In genomic region chr4:150217804-150218203, GRCh38 we compare ENCODE assay signal across 16 cellular contexts.
A peak's percentile ranks its signal among the peaks of the same experiment; 100 is the strongest.
DNase-seq lines count a peak whose midpoint lies in the region; ATAC-seq and TF ChIP-seq lines count a peak whose summit lies in the region.
"Had no signal": no experiment of that assay in that cellular context is flagged by ENCODE, and none has a peak within 500 bp of the region (broad histone marks: within the 10 kb centered on the region; RNA-seq: fewer than 3 reads in every experiment).

No MANE protein-coding gene starts in this region.

- 58 to 60% methylated on average over 8 of the region's 8 CpGs for WGBS in body of pancreas, 2 donors
- WGBS in aorta, 2 donors, result 79 to 85% methylated on average over 8 of the region's 8 CpGs

- H3K27me3 ChIP-seq in body of pancreas (no peaks in the 10 kb centered on the region), osteoblast (ENCODE audit: insufficient read depth, low read length) (no peaks in the 10 kb centered on the region), aorta (ENCODE audit: control insufficient read depth in 1 of 2, insufficient read depth in 2 of 2, low read length in 1 of 2) (no peaks in the 10 kb centered on the region), MG63 (no peaks in the 10 kb centered on the region)
- H3K27me3 ChIP-seq: breast epithelium, heart right ventricle had no signal

- TF ChIP-seq CTCF in HFFc6 (IDR thresholded peaks at IDR 0.05) (no peak), body of pancreas (IDR thresholded peaks at IDR 0.05) (no peak), osteoblast (IDR thresholded peaks at IDR 0.05; ENCODE audit: extremely low read depth, low read depth, low read length) (no peak)

- DNase-seq in HFFc6 (no peak), NCI-H2029 (lab: John Stamatoyannopoulos, UW) (peak; percentile 54), body of pancreas (peak in 3 of 4 donors; percentile 22 to 54 (median 41)), osteoblast (ENCODE audit: insufficient read length, low spot score, missing footprints) (no peak), aorta (no peak), MG63 (no peak)
- DNase-seq in activated CD4-positive, alpha-beta T cell treated with anti-CD3 and anti-CD28 coated beads, Interleukin-2, amount 50 U/mL, for 1 hour, result no peak
- DNase-seq: activated CD4-positive, alpha-beta memory T cell treated with anti-CD3 and anti-CD28 coated beads, Interleukin-2, amount 10 ng/mL, durations not matched to agents 7 days and 5 days; activated T-cell treated with anti-CD3 and anti-CD28 coated beads, Interleukin-2, amount 50 U/mL, for 4 hours; NCI-H2081 treated with DMSO at 0.1 percent for 48 hours had no signal

- H3K4me3 Mint-ChIP-seq in HFFc6, result no peak overlapping the region
- H3K4me3 Mint-ChIP-seq: activated CD4-positive, alpha-beta memory T cell treated with anti-CD3 and anti-CD28 coated beads, Interleukin-2, amount 10 ng/mL, durations not matched to agents 7 days and 5 days; activated naive CD8-positive, alpha-beta T cell; activated T-cell treated with anti-CD3 and anti-CD28 coated beads, Interleukin-2, amount 50 U/mL, for 4 hours; natural killer cell treated with Interleukin-12 subunit alpha and Interleukin-12 subunit beta and Interleukin-15 and Interleukin-18, amount 100 ng/mL, for 72 hours had no signal

- H3K27ac Mint-ChIP-seq in HFFc6, result peak overlapping the region; percentile 79
- H3K27ac Mint-ChIP-seq: activated CD4-positive, alpha-beta memory T cell treated with anti-CD3 and anti-CD28 coated beads, Interleukin-2, amount 10 ng/mL, durations not matched to agents 7 days and 5 days; activated naive CD8-positive, alpha-beta T cell; natural killer cell treated with Interleukin-12 subunit alpha and Interleukin-12 subunit beta and Interleukin-15 and Interleukin-18, amount 100 ng/mL, for 72 hours had no signal

- H3K27me3 Mint-ChIP-seq in HFFc6 (ENCODE audit: insufficient read depth), result peaks cover 9% of the 10 kb centered on the region
- H3K27me3 Mint-ChIP-seq: natural killer cell treated with Interleukin-12 subunit alpha and Interleukin-12 subunit beta and Interleukin-15 and Interleukin-18, amount 100 ng/mL, for 72 hours had no signal

- H3K4me1 ChIP-seq in body of pancreas (peaks cover 14% of the 10 kb centered on the region), osteoblast (ENCODE audit: insufficient read depth, low read length) (peaks cover 19% of the 10 kb centered on the region), aorta (ENCODE audit: control insufficient read depth in 1 of 2, insufficient read depth in 2 of 2, low read length in 2 of 2) (peaks cover 0 to 4% of the 10 kb centered on the region in 2 donors)
- H3K4me1 ChIP-seq: breast epithelium had no signal

- no peaks in the 10 kb centered on the region for H4K20me1 ChIP-seq in osteoblast (ENCODE audit: insufficient read depth, low read length)

- no peak overlapping the region for H3K4me2 ChIP-seq in osteoblast (ENCODE audit: insufficient read depth, low read length)

- no peaks in the 10 kb centered on the region for H3K79me2 ChIP-seq in osteoblast (ENCODE audit: insufficient read depth, low read length)

- H2AFZ ChIP-seq in osteoblast (ENCODE audit: low read length), result no peak overlapping the region

- H3K9me3 ChIP-seq in body of pancreas (no peaks in the 10 kb centered on the region), osteoblast (ENCODE audit: low read depth, low read length) (no peaks in the 10 kb centered on the region), aorta (ENCODE audit: control insufficient read depth, low read length) (no peaks in the 10 kb centered on the region), MG63 (no peaks in the 10 kb centered on the region)
- H3K9me3 ChIP-seq: breast epithelium, heart right ventricle, thoracic aorta had no signal

- intact Hi-C loops in body of pancreas (cut with DNase I), result no loop called here
- intact Hi-C loops in aorta (cut with DNase I), result loop anchor here in 1 of 2 donors (10.0 kb wide), 1 partner anchor 223 kb away; no protein-coding TSS in a partner anchor

- ATAC-seq in body of pancreas (no peak), aorta (ENCODE audit: low FRiP score) (no peak)
- ATAC-seq: activated T-cell treated with anti-CD3 and anti-CD28 coated beads, Interleukin-2, amount 50 U/mL, for 4 hours; HCT116 had no signal

- peaks cover 82% of the 10 kb centered on the region for H3K4me1 Mint-ChIP-seq in HFFc6 (ENCODE audit: low read depth)
- H3K4me1 Mint-ChIP-seq: activated CD4-positive, alpha-beta memory T cell treated with anti-CD3 and anti-CD28 coated beads, Interleukin-2, amount 10 ng/mL, durations not matched to agents 7 days and 5 days had no signal

- peaks cover 65% of the 10 kb centered on the region for H3K36me3 Mint-ChIP-seq in HFFc6 (ENCODE audit: low read depth)
- H3K36me3 Mint-ChIP-seq: activated naive CD8-positive, alpha-beta T cell; natural killer cell treated with Interleukin-12 subunit alpha and Interleukin-12 subunit beta and Interleukin-15 and Interleukin-18, amount 100 ng/mL, for 72 hours had no signal

- no peak for TF ChIP-seq POLR2A in body of pancreas (IDR thresholded peaks at IDR 0.05)

- H3K36me3 ChIP-seq in body of pancreas (replicated peaks in 1 of 2; ENCODE audit: insufficient read depth in 1 of 2, low read depth in 2 of 2) (no peaks in the 10 kb centered on the region), osteoblast (ENCODE audit: insufficient read depth, low read length) (peaks cover 3% of the 10 kb centered on the region), aorta (ENCODE audit: control insufficient read depth in 1 of 2, insufficient read depth in 2 of 2, low read length in 1 of 2) (no peaks in the 10 kb centered on the region), MG63 (peaks cover 6% of the 10 kb centered on the region)
- H3K36me3 ChIP-seq: breast epithelium, thoracic aorta had no signal

- H3K4me3 ChIP-seq in body of pancreas, result no peak overlapping the region
- H3K4me3 ChIP-seq in osteoblast (ENCODE audit: insufficient read depth, low read length), result no peak overlapping the region
- H3K4me3 ChIP-seq in aorta (ENCODE audit: low read length in 2 of 2), result no peak overlapping the region
- no peak overlapping the region for H3K4me3 ChIP-seq in MG63
- H3K4me3 ChIP-seq: breast epithelium, heart right ventricle, thoracic aorta had no signal

- H3K9me3 Mint-ChIP-seq in HFFc6, result no peaks in the 10 kb centered on the region
- H3K9me3 Mint-ChIP-seq: activated CD4-positive, alpha-beta memory T cell treated with anti-CD3 and anti-CD28 coated beads, Interleukin-2, amount 10 ng/mL, durations not matched to agents 7 days and 5 days; activated T-cell treated with anti-CD3 and anti-CD28 coated beads, Interleukin-2, amount 50 U/mL, for 4 hours; natural killer cell treated with Interleukin-12 subunit alpha and Interleukin-12 subunit beta and Interleukin-15 and Interleukin-18, amount 100 ng/mL, for 72 hours had no signal

- H3K27ac ChIP-seq in body of pancreas (no peak overlapping the region), osteoblast (ENCODE audit: low read depth, low read length) (peak overlapping the region; percentile 52), aorta (ENCODE audit: low read depth in 1 of 2, low read length in 2 of 2) (no peak overlapping the region)
- H3K27ac ChIP-seq: breast epithelium, heart right ventricle had no signal

Comparison
In these comparisons a context has a peak if more than half of its experiments do, and no peak if none do; other contexts are left out.
1. DNase-seq: peak in NCI-H2029 (single experiment) and body of pancreas (3 of 4); none in HFFc6 (single experiment), osteoblast (single experiment), activated CD4-positive, alpha-beta T cell treated with anti-CD3 and anti-CD28 coated beads, Interleukin-2, amount 50 U/mL, for 1 hour (single experiment), aorta (0 of 2) and MG63 (single experiment).